ENCODE assay signal across 17 cellular contexts in genomic region chr13:98428256-98428966, GRCh38.
A peak's percentile ranks its signal among the peaks of the same experiment; 100 is the strongest.
DNase-seq lines count a peak whose midpoint lies in the region; ATAC-seq and TF ChIP-seq lines count a peak whose summit lies in the region.
"Had no signal": no experiment of that assay in that cellular context is flagged by ENCODE, and none has a peak within 500 bp of the region (broad histone marks: within the 10 kb centered on the region; RNA-seq: fewer than 3 reads in every experiment).

No MANE protein-coding gene starts in this region.

- ATAC-seq in HG03045 (IDR thresholded peaks at IDR 0.05; ENCODE audit: unreplicated experiment): no peak
- no peak for ATAC-seq in GM23338
- ATAC-seq: Panc1 had no signal

- H3K9me3 ChIP-seq in colonic mucosa: no peaks in the 10 kb centered on the region
- H3K9me3 ChIP-seq: BLaER1 had no signal

- H3K27ac ChIP-seq in brain microvascular endothelial cell (no peak overlapping the region), colonic mucosa (no peak overlapping the region), GM23338 (ENCODE audit: low read depth) (no peak overlapping the region)
- H3K27ac ChIP-seq: 22Rv1, BLaER1, HL-60 had no signal

- H3K36me3 ChIP-seq in brain microvascular endothelial cell (replicated peaks): peaks cover 16% of the 10 kb centered on the region
- no peaks in the 10 kb centered on the region for H3K36me3 ChIP-seq in colonic mucosa
- peaks cover 9% of the 10 kb centered on the region; the same call in 1 of the 2 replicates for H3K36me3 ChIP-seq in GM23338 (ENCODE audit: insufficient read depth)

- H4K20me1 ChIP-seq in GM23338 (replicated peaks; ENCODE audit: insufficient read depth): no peaks in the 10 kb centered on the region
- H4K20me1 ChIP-seq: BLaER1 had no signal

- no peak overlapping the region for H2AFZ ChIP-seq in GM23338

- peaks cover 6% of the 10 kb centered on the region; the same call in 2 of the 3 replicates for H3K4me1 Mint-ChIP-seq in GM23338

- no peaks in the 10 kb centered on the region for H3K79me2 ChIP-seq in GM23338 (replicated peaks; ENCODE audit: insufficient read depth)

- H3K27me3 ChIP-seq in brain microvascular endothelial cell (replicated peaks) (no peaks in the 10 kb centered on the region), colonic mucosa (no peaks in the 10 kb centered on the region), GM23338 (ENCODE audit: insufficient read depth) (no peaks in the 10 kb centered on the region)
- H3K27me3 ChIP-seq: BLaER1 had no signal

- H3K9me3 Mint-ChIP-seq in GM23338: no peaks in the 10 kb centered on the region; the same call in 1 of the 3 replicates

- peaks cover 18% of the 10 kb centered on the region for H3K36me3 Mint-ChIP-seq in GM23338 (ENCODE audit: low read depth)

- in situ Hi-C loops in brain microvascular endothelial cell (cut with HindIII; ENCODE audit: low pct_ligation_motif_present, low sequenced_read_pairs): loop anchor here (25.0 kb wide), 1 partner anchor 234 kb away; no protein-coding TSS in a partner anchor

- H3F3A ChIP-seq in GM23338 (replicated peaks; ENCODE audit: low read depth): no peaks in the 10 kb centered on the region

- H3K9me2 ChIP-seq in GM23338 (ENCODE audit: insufficient read depth): no peaks in the 10 kb centered on the region

- no peak overlapping the region for H3K9ac ChIP-seq in colonic mucosa (ENCODE audit: low read depth in 2 of 2, low read length in 2 of 2)
- H3K9ac ChIP-seq: BLaER1 had no signal

- H3K4me1 ChIP-seq in colonic mucosa (peaks cover 3% of the 10 kb centered on the region), GM23338 (ENCODE audit: insufficient read depth) (no peaks in the 10 kb centered on the region)

- intact Hi-C loops in posterior vena cava (cut with DNase I) (no loop called here), colonic mucosa (cut with DNase I) (loop anchor here (10.0 kb wide), 1 partner anchor 394 kb away; no protein-coding TSS in a partner anchor)

- H3K27me3 Mint-ChIP-seq in GM23338 (ENCODE audit: insufficient read depth, low read depth, poor library complexity): peaks cover 12% of the 10 kb centered on the region

- no peak overlapping the region for H3K4me2 ChIP-seq in GM23338
- H3K4me2 ChIP-seq: BLaER1 had no signal

- H3K27ac Mint-ChIP-seq in GM23338: no peak overlapping the region; the same call in none of the 2 replicates

- H3K4me3 Mint-ChIP-seq in GM23338: no peak overlapping the region

- H3K4me3 ChIP-seq in brain microvascular endothelial cell (ENCODE audit: low read depth, low read length) (no peak overlapping the region), colonic mucosa (no peak overlapping the region), GM23338 (no peak overlapping the region)
- H3K4me3 ChIP-seq: BLaER1 had no signal

- no peak for TF ChIP-seq POLR2A in erythroblast (IDR thresholded peaks at IDR 0.05; ENCODE audit: low read length)

- DNase-seq in DMS53 (lab: John Stamatoyannopoulos, UW): peak; percentile 54
- no peak for DNase-seq in DMS53 treated with DMSO at 0.1 percent for 48 hours (lab: John Stamatoyannopoulos, UW; ENCODE audit: unreplicated experiment)
- peak; percentile 50 for DNase-seq in brain microvascular endothelial cell
- peak; percentile 61 for DNase-seq in posterior vena cava (ENCODE audit: low spot score)
- DNase-seq in colonic mucosa: no peak
- DNase-seq in GM23338 (ENCODE audit: low spot score): no peak
- DNase-seq in erythroblast (lab: John Stamatoyannopoulos, UW): no peak
- DNase-seq: NCI-H187 treated with DMSO at 0.1 percent for 48 hours, NCI-H2171, NCI-H446 treated with DMSO at 0.1 percent for 48 hours, NCI-H774, SHP77 treated with DMSO at 0.1 percent for 48 hours had no signal

- no peak for TF ChIP-seq CTCF in brain microvascular endothelial cell (IDR thresholded peaks at IDR 0.05; ENCODE audit: low read depth, low read length, missing control alignments)
- TF ChIP-seq CTCF in colonic mucosa (IDR thresholded peaks at IDR 0.05): no peak
- TF ChIP-seq CTCF in GM23338 (conservative IDR thresholded peaks at IDR 0.05; ENCODE audit: low read depth in 2 of 2): no peak

TF ChIP-seq in GM23338, 12 proteins besides CTCF, POLR2A, EP300 and RAD21 (continues in another document):
- TF ChIP-seq ZNF462 (CRISPR knock-in tag; IDR thresholded peaks at IDR 0.05) (no peak), CREB1 (CRISPR knock-in tag; IDR thresholded peaks at IDR 0.05; ENCODE audit: low read depth) (no peak), POLR2AphosphoS5 (IDR thresholded peaks at IDR 0.05; ENCODE audit: low read depth) (no peak), ZNF114 (CRISPR knock-in tag; IDR thresholded peaks at IDR 0.05) (no peak), NANOG (IDR thresholded peaks at IDR 0.05; ENCODE audit: borderline replicate concordance) (no peak)

Comparison
In these comparisons a context has a peak if more than half of its experiments do, and no peak if none do; other contexts are left out.
1. DNase-seq: peak in DMS53 (single experiment), brain microvascular endothelial cell (single experiment) and posterior vena cava (single experiment); none in DMS53 treated with DMSO at 0.1 percent for 48 hours (single experiment), colonic mucosa (single experiment), GM23338 (single experiment) and erythroblast (0 of 2).